7 cellular contexts compared by ENCODE assay signal in genomic region chr1:2525524-2525895, GRCh38. TPM values are rescaled to one million over a fixed set of nuclear protein-coding genes. Genes with fewer than 3 reads are reported as not detected.
DNase-seq lines count a peak whose midpoint lies in the region; ATAC-seq lines count a peak whose summit lies in the region.

No MANE protein-coding gene starts in this region.

- DNase-seq in HK-2 (ENCODE audit: unreplicated experiment), result peak; percentile 29
- DNase-seq in activated T-cell treated with anti-CD3 and anti-CD28 coated beads, Interleukin-2, amount 50 U/mL, for 72 hours, result no peak
- DNase-seq in Ammon's horn (ENCODE audit: low spot score), result no peak
- DNase-seq in DMS79 (lab: John Stamatoyannopoulos, UW), result no peak

- H3K9me3 Mint-ChIP-seq in activated T-cell treated with anti-CD3 and anti-CD28 coated beads, Interleukin-2, amount 50 U/mL, for 72 hours, result no peaks in the 10 kb centered on the region
- no peaks in the 10 kb centered on the region for H3K9me3 Mint-ChIP-seq in stimulated activated naive CD8-positive, alpha-beta T cell treated with anti-CD3 and anti-CD28 coated beads, Interleukin-15, Interleukin-2, amounts not matched to agents 100 ng/mL and 50 ng/mL, for 24 hours

- H3K27me3 Mint-ChIP-seq in activated T-cell treated with anti-CD3 and anti-CD28 coated beads, Interleukin-2, amount 50 U/mL, for 72 hours (ENCODE audit: low read depth), result no peaks in the 10 kb centered on the region
- H3K27me3 Mint-ChIP-seq in stimulated activated naive CD8-positive, alpha-beta T cell treated with anti-CD3 and anti-CD28 coated beads, Interleukin-15, Interleukin-2, amounts not matched to agents 100 ng/mL and 50 ng/mL, for 24 hours, result no peaks in the 10 kb centered on the region

- peak overlapping the region; percentile 74 for H3K27ac Mint-ChIP-seq in activated T-cell treated with anti-CD3 and anti-CD28 coated beads, Interleukin-2, amount 50 U/mL, for 72 hours
- peak overlapping the region; percentile 93 for H3K27ac Mint-ChIP-seq in stimulated activated naive CD8-positive, alpha-beta T cell treated with anti-CD3 and anti-CD28 coated beads, Interleukin-15, Interleukin-2, amounts not matched to agents 100 ng/mL and 50 ng/mL, for 24 hours

- H3K4me3 Mint-ChIP-seq in activated T-cell treated with anti-CD3 and anti-CD28 coated beads, Interleukin-2, amount 50 U/mL, for 72 hours, result peak overlapping the region; percentile 81 to 94
- peak overlapping the region; percentile 85 for H3K4me3 Mint-ChIP-seq in stimulated activated naive CD8-positive, alpha-beta T cell treated with anti-CD3 and anti-CD28 coated beads, Interleukin-15, Interleukin-2, amounts not matched to agents 100 ng/mL and 50 ng/mL, for 24 hours

- peaks cover 49% of the 10 kb centered on the region for H3K4me1 Mint-ChIP-seq in activated T-cell treated with anti-CD3 and anti-CD28 coated beads, Interleukin-2, amount 50 U/mL, for 72 hours (ENCODE audit: low read depth)
- H3K4me1 Mint-ChIP-seq in stimulated activated naive CD8-positive, alpha-beta T cell treated with anti-CD3 and anti-CD28 coated beads, Interleukin-15, Interleukin-2, amounts not matched to agents 100 ng/mL and 50 ng/mL, for 24 hours (ENCODE audit: low read depth), result peaks cover 45% of the 10 kb centered on the region

- H3K36me3 Mint-ChIP-seq in activated T-cell treated with anti-CD3 and anti-CD28 coated beads, Interleukin-2, amount 50 U/mL, for 72 hours (ENCODE audit: insufficient read depth in 2 of 2), result peaks cover 0 to 6% of the 10 kb centered on the region in 2 donors
- H3K36me3 Mint-ChIP-seq in stimulated activated naive CD8-positive, alpha-beta T cell treated with anti-CD3 and anti-CD28 coated beads, Interleukin-15, Interleukin-2, amounts not matched to agents 100 ng/mL and 50 ng/mL, for 24 hours (ENCODE audit: low read depth), result peaks cover 7% of the 10 kb centered on the region

- ATAC-seq in activated T-cell treated with anti-CD3 and anti-CD28 coated beads, Interleukin-2, amount 50 U/mL, for 72 hours (replicated peaks in 1 of 2), result no peak
- ATAC-seq in GM18517 (IDR thresholded peaks at IDR 0.05; ENCODE audit: unreplicated experiment), result no peak

- peak overlapping the region; percentile 87 for H3K4me3 ChIP-seq in iPS-18c (ENCODE audit: insufficient read depth, low read depth, low read length)

- no peaks in the 10 kb centered on the region for H3K9me3 ChIP-seq in iPS-18c (ENCODE audit: control insufficient read depth, insufficient read depth, low read length)

RNA-seq across cellular contexts. Expression of gene PANK4, which starts 0.9 kb away (rescaled TPM):
- 10 to 100 TPM; 44.6 to 49.7 TPM for total RNA-seq in activated T-cell treated with anti-CD3 and anti-CD28 coated beads, Interleukin-2, amount 50 U/mL, for 72 hours

RNA-seq across cellular contexts. Expression of gene HES5, which starts 4.6 kb away (rescaled TPM):
- total RNA-seq in activated T-cell treated with anti-CD3 and anti-CD28 coated beads, Interleukin-2, amount 50 U/mL, for 72 hours, result under 1 TPM in 1 of 2 donors, not detected in 1; 0.49 TPM

RNA-seq across cellular contexts. Expression of gene TNFRSF14, which starts 30.7 kb away (rescaled TPM):
- total RNA-seq in activated T-cell treated with anti-CD3 and anti-CD28 coated beads, Interleukin-2, amount 50 U/mL, for 72 hours, result 100 to 1,000 TPM; 141 to 175 TPM

RNA-seq across cellular contexts. Expression of gene PLCH2, which starts 49.4 kb away (rescaled TPM):
- 10 to 100 TPM; 13.9 to 26.3 TPM for total RNA-seq in activated T-cell treated with anti-CD3 and anti-CD28 coated beads, Interleukin-2, amount 50 U/mL, for 72 hours
